Comparison of ENCODE assay signal across 18 cellular contexts in the genomic region with DNA sequence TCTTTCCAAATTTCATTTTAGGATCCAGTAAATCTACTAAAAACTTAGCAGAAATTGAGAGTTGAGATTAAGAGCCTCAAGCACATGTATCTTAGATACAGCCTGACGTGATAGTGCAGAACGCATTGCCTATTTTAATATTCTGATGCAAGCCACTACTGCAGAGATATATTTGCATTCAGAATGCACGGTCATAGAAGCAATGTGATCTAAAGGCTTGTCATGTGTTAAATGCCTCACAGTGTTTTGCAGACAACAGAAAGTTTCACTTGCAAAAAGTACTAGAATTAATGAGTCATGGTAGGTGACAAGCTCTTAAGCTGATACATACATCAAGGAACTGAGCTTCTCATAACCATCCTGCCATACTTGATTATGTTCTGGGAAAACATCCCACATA.
"Had no signal": no experiment of that assay in that cellular context is flagged by ENCODE, and none has a peak within 500 bp of the region (broad histone marks: within the 10 kb centered on the region; RNA-seq: fewer than 3 reads in every experiment).

No MANE protein-coding gene starts in this region.

- DNase-seq: activated CD4-positive, alpha-beta T cell treated with anti-CD3 and anti-CD28 coated beads, Interleukin-2, amount 50 U/mL, for 1 hour; activated CD8-positive, alpha-beta memory T cell treated with anti-CD3 and anti-CD28 coated beads for 24 hours; activated gamma-delta T cell treated with Interleukin-2 at 50 U/mL for 16 hours; activated naive CD8-positive, alpha-beta T cell treated with anti-CD3 and anti-CD28 coated beads for 36 hours; cerebellar nuclear complex; effector memory CD8-positive, alpha-beta T cell; posterior cingulate gyrus; stimulated activated CD4-positive, alpha-beta T cell treated with anti-CD3 and anti-CD28 coated beads, Interleukin-15, amount 100 ng/mL, for 24 hours; stimulated activated CD4-positive, alpha-beta T cell treated with anti-CD3 and anti-CD28 coated beads, Interleukin-4, amount 100 ng/mL, for 1 hour; stimulated activated naive CD4-positive, alpha-beta T cell treated with Interleukin-2 at 50 U/mL for 16 hours; substantia nigra; T-cell; T-helper 9 cell had no signal

- H3K9me3 ChIP-seq: tibial nerve had no signal

- H3K27me3 ChIP-seq: tibial nerve had no signal

- H3K27ac ChIP-seq: skin epidermis, tibial nerve had no signal

- H3K4me3 ChIP-seq: skin epidermis, tibial nerve had no signal

- H3K36me3 ChIP-seq: tibial nerve had no signal

- ATAC-seq: activated CD4-positive, CD25-positive, alpha-beta regulatory T cell treated with anti-CD3 and anti-CD28 coated beads, Interleukin-2, amount 50 U/mL, for 24 hours; effector memory CD8-positive, alpha-beta T cell; left lobe of liver; natural killer cell treated with Interleukin-12 subunit alpha and Interleukin-12 subunit beta and Interleukin-15 and Interleukin-18, amount 100 ng/mL, for 72 hours; T-cell had no signal
